Comparison of ENCODE assay signal across 1 cellular context in genomic region chr11:100905684-100906083, GRCh38.
TF ChIP-seq lines count a peak whose summit lies in the region.

No MANE protein-coding gene starts in this region.

TF ChIP-seq in IMR-90, 13 proteins besides CTCF, POLR2A, EP300 and RAD21 (continued from another document):
- TF ChIP-seq NFE2L2 (IDR thresholded peaks at IDR 0.05; ENCODE audit: low read depth, low read length) (no peak), ELK1 (IDR thresholded peaks at IDR 0.05; ENCODE audit: borderline replicate concordance, low read depth, low read length) (no peak), MXI1 (IDR thresholded peaks at IDR 0.05; ENCODE audit: borderline replicate concordance, low read depth, low read length) (no peak), MAFK (IDR thresholded peaks at IDR 0.05; ENCODE audit: low read depth, low read length) (no peak), BHLHE40 (IDR thresholded peaks at IDR 0.05; ENCODE audit: low read depth, low read length) (no peak), RFX5 (IDR thresholded peaks at IDR 0.05; ENCODE audit: low read depth, low read length) (no peak), RCOR1 (IDR thresholded peaks at IDR 0.05; ENCODE audit: insufficient replicate concordance, low read length) (no peak)
TF ChIP-seq in IMR-90: peak in this region for 0.
